22 cellular contexts compared by ENCODE assay signal in the genomic region with DNA sequence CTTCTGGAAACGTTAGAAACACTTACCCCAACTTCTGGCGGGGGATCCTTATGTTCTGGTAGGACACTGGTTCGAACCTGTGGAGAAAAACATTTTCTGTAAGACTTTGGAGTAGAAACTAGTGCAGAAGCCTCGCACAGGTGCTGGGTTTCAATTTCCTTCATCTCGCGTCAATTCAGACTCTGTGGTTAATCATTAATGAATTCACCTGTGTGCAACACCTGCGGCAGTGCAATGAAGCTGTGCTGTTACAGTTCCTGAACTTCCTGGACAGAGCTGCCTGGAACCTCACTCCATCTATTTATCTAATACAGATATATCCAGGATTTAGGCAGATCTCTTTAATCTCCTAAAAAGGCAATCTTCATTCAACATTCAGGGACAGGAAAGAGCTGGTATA.
DNase-seq lines count a peak whose midpoint lies in the region; ATAC-seq, FAIRE-seq and TF ChIP-seq lines count a peak whose summit lies in the region.
"Had no signal": no experiment of that assay in that cellular context is flagged by ENCODE, and none has a peak within 500 bp of the region (broad histone marks: within the 10 kb centered on the region; RNA-seq: fewer than 3 reads in every experiment).

No MANE protein-coding gene starts in this region.

- intact Hi-C loops in activated naive CD4-positive, alpha-beta T cell treated with anti-CD3 and anti-CD28 coated beads for 36 hours (cut with micrococcal nuclease), result no loop called here

- WGBS in small intestine, 3 donors, result 6 to 50% (median 25%) methylated on average over 7 of the region's 7 CpGs
- WGBS in gastroesophageal sphincter (ENCODE audit: low coverage in 1 of 2), 2 donors, result 82 to 91% methylated on average over 7 of the region's 7 CpGs

- H3K36me3 ChIP-seq in small intestine (ENCODE audit: control insufficient read depth in 2 of 2, insufficient read depth in 2 of 2, low read length in 2 of 2) (no peaks in the 10 kb centered on the region), gastroesophageal sphincter (peaks cover 0 to 18% of the 10 kb centered on the region in 2 donors)
- H3K36me3 ChIP-seq: prostate gland had no signal

- no peak for ATAC-seq in gastroesophageal sphincter

- no peaks in the 10 kb centered on the region for H3K9me3 Mint-ChIP-seq in activated naive CD4-positive, alpha-beta T cell treated with anti-CD3 and anti-CD28 coated beads for 36 hours
- H3K9me3 Mint-ChIP-seq: activated CD4-positive, alpha-beta memory T cell treated with anti-CD3 and anti-CD28 coated beads for 36 hours; nephron had no signal

- no peaks in the 10 kb centered on the region for H3K27me3 Mint-ChIP-seq in activated naive CD4-positive, alpha-beta T cell treated with anti-CD3 and anti-CD28 coated beads for 36 hours (ENCODE audit: low read depth)
- H3K27me3 Mint-ChIP-seq: activated CD4-positive, alpha-beta memory T cell treated with anti-CD3 and anti-CD28 coated beads for 36 hours had no signal

- H3K27ac ChIP-seq in epithelial cell of prostate (peak overlapping the region; percentile 2), small intestine (ENCODE audit: low read depth in 1 of 2, low read length in 1 of 2) (peak overlapping the region in 1 of 2 donors; percentile 72), gastroesophageal sphincter (no peak overlapping the region)
- H3K27ac ChIP-seq: prostate gland had no signal

- TF ChIP-seq EP300 in gastroesophageal sphincter (IDR thresholded peaks at IDR 0.05), result no peak

- TF ChIP-seq CTCF in LNCaP clone FGC (IDR thresholded peaks at IDR 0.05; ENCODE audit: control insufficient read depth, extremely low read depth, insufficient read depth) (no peak), gastroesophageal sphincter (IDR thresholded peaks at IDR 0.05) (no peak)

- no peak overlapping the region for H3K4me3 Mint-ChIP-seq in activated naive CD4-positive, alpha-beta T cell treated with anti-CD3 and anti-CD28 coated beads for 36 hours
- H3K4me3 Mint-ChIP-seq: activated CD4-positive, alpha-beta memory T cell treated with anti-CD3 and anti-CD28 coated beads for 36 hours; nephron had no signal

- H3K4me3 ChIP-seq in LNCaP clone FGC (ENCODE audit: low read depth, low read length) (no peak overlapping the region), small intestine (ENCODE audit: low read depth in 1 of 2, low read length in 2 of 2) (peak overlapping the region in 1 of 2 donors; percentile 28), gastroesophageal sphincter (no peak overlapping the region)
- H3K4me3 ChIP-seq: prostate gland, skin epidermis had no signal

- FAIRE-seq in small intestine (lab: Jason Lieb, UNC), result no peak
- FAIRE-seq: H54, RCC 7860 had no signal

- CTCF ChIA-PET in activated naive CD4-positive, alpha-beta T cell treated with anti-CD3 and anti-CD28 coated beads for 36 hours (lab: Charles Lee), result interaction anchor here (0.6 to 1.2 kb wide), 3 partner anchors 7 to 38 kb away, joined by 3 read pairs; no protein-coding TSS in a partner anchor

- peaks cover 66% of the 10 kb centered on the region for H3K4me1 Mint-ChIP-seq in activated naive CD4-positive, alpha-beta T cell treated with anti-CD3 and anti-CD28 coated beads for 36 hours (ENCODE audit: low read depth)

- peaks cover 66% of the 10 kb centered on the region for H3K36me3 Mint-ChIP-seq in activated naive CD4-positive, alpha-beta T cell treated with anti-CD3 and anti-CD28 coated beads for 36 hours (ENCODE audit: low read depth)

- DNase-seq in activated naive CD4-positive, alpha-beta T cell treated with anti-CD3 and anti-CD28 coated beads for 36 hours, result peak; percentile 17
- DNase-seq in activated naive CD4-positive, alpha-beta T cell (lab: John Stamatoyannopoulos, UW), result no peak
- peak; percentile 22 for DNase-seq in LNCaP clone FGC (ENCODE audit: low read depth)
- no peak for DNase-seq in epithelial cell of prostate (ENCODE audit: low read depth, low spot score)
- peak; percentile 89 for DNase-seq in small intestine
- DNase-seq in H4 (ENCODE audit: low spot score), result no peak
- DNase-seq in NCI-H748 (lab: John Stamatoyannopoulos, UW; ENCODE audit: unreplicated experiment), result no peak
- DNase-seq: activated CD4-positive, alpha-beta memory T cell treated with anti-CD3 and anti-CD28 coated beads for 36 hours; amniotic stem cell; caudate nucleus; glutamatergic neuron; IMR-90; mammary epithelial cell; NCI-H2081; NCI-H774; stimulated activated CD4-positive, alpha-beta T cell treated with anti-CD3 and anti-CD28 coated beads, Interleukin-4, amount 100 ng/mL, for 4 hours had no signal

- TF ChIP-seq POLR2A in gastroesophageal sphincter (IDR thresholded peaks at IDR 0.05), result no peak

- H3K4me1 ChIP-seq in small intestine (ENCODE audit: control insufficient read depth in 2 of 2, insufficient read depth in 1 of 2, low read depth in 1 of 2, low read length in 1 of 2) (peaks cover 0 to 5% of the 10 kb centered on the region in 2 donors), gastroesophageal sphincter (no peaks in the 10 kb centered on the region)
- H3K4me1 ChIP-seq: prostate gland had no signal

- H3K27ac Mint-ChIP-seq in activated naive CD4-positive, alpha-beta T cell treated with anti-CD3 and anti-CD28 coated beads for 36 hours, result no peak overlapping the region

- H3K27me3 ChIP-seq in small intestine (ENCODE audit: control insufficient read depth in 2 of 2, insufficient read depth in 2 of 2, low read length in 2 of 2) (no peaks in the 10 kb centered on the region), gastroesophageal sphincter (no peaks in the 10 kb centered on the region)

- H3K9me3 ChIP-seq in small intestine (ENCODE audit: control insufficient read depth, low read depth), result no peaks in the 10 kb centered on the region
- H3K9me3 ChIP-seq in gastroesophageal sphincter, result no peaks in the 10 kb centered on the region
- H3K9me3 ChIP-seq: prostate gland had no signal

Comparison
In these comparisons a context has a peak if more than half of its experiments do, and no peak if none do; other contexts are left out.
1. DNase-seq: peak in activated naive CD4-positive, alpha-beta T cell treated with anti-CD3 and anti-CD28 coated beads for 36 hours (single experiment), LNCaP clone FGC (single experiment) and small intestine (single experiment); none in activated naive CD4-positive, alpha-beta T cell (0 of 4), epithelial cell of prostate (single experiment), H4 (single experiment) and NCI-H748 (single experiment).